ENCODE assay signal across 6 cellular contexts in the genomic region with DNA sequence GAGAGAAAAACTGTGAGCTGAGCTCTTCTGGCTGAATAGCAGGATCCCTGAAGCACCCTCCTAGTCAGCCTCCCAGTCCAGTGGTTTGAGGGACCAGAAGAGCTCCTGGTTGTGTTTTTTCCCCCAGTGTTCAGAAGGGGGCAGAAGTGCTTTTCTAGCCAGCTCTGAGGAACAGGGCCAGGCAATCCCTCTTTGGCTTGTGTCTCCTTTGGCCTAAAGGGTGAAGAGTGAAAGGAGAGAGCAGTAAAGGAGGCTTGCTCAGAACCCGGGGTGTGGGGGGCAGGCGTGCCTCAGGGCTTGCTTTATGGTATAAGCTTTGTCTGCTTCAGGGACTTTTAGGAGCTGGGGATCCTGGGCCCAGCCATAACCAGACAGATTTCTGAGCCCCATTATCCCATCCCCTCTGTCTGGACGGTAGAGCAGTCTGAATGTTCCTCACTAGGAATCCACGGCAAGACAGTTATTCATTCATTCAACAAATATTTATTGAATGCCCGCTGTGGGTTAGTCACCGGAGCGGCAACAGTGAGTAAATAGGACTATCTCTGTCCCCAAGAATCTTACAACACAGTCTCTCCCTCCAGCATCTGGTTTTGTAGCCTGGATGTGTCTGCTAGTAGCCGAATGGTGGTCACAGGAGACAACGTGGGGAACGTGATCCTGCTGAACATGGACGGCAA. TPM values are rescaled to one million over a fixed set of nuclear protein-coding genes. Genes with fewer than 3 reads are reported as not detected.
DNase-seq lines count a peak whose midpoint lies in the region; ATAC-seq and TF ChIP-seq lines count a peak whose summit lies in the region.

No MANE protein-coding gene starts in this region.

- peaks cover 2% of the 10 kb centered on the region; the same call in 1 of the 2 replicates for H3K36me3 ChIP-seq in PC-3 (ENCODE audit: low read depth, low read length)

- H2AFZ ChIP-seq in PC-3 (ENCODE audit: low read length), result peak overlapping the region; percentile 40

- intact Hi-C loops in PC-3 (cut with micrococcal nuclease), result loop anchor here (1.0 kb wide), 3 partner anchors 18 to 121 kb away; no protein-coding TSS in a partner anchor

- DNase-seq in DMS153 treated with DMSO at 0.1 percent for 48 hours (lab: John Stamatoyannopoulos, UW; ENCODE audit: unreplicated experiment), result peak; percentile 58
- DNase-seq in PC-3, result peak; percentile 87
- DNase-seq in fibroblast of the aortic adventitia (ENCODE audit: low read depth), result peak; percentile 74
- no peak for DNase-seq in LoVo (ENCODE audit: low spot score)
- DNase-seq in stimulated activated CD8-positive, alpha-beta memory T cell treated with anti-CD3 and anti-CD28 coated beads, Interleukin-4, amount 100 ng/mL, for 48 hours, result no peak
- no peak for DNase-seq in activated CD8-positive, alpha-beta memory T cell treated with anti-CD3 and anti-CD28 coated beads, Interleukin-2, amount 50 U/mL, for 4 hours

- peaks cover 43% of the 10 kb centered on the region for H3K4me1 ChIP-seq in PC-3 (ENCODE audit: insufficient read depth, low read length)

- peak overlapping the region; percentile 54 for H3K9ac ChIP-seq in PC-3 (ENCODE audit: low read length)

- H3K27me3 ChIP-seq in PC-3 (ENCODE audit: low read length), result no peaks in the 10 kb centered on the region

- POLR2A ChIA-PET in PC-3 (lab: Charles Lee; ENCODE audit: unreplicated experiment), result interaction anchor here (1.3 kb wide), 1 partner anchor 20 kb away, joined by 5 read pairs; a partner anchor contains a TSS

- TF ChIP-seq CTCF in PC-3 (conservative IDR thresholded peaks at IDR 0.05; ENCODE audit: low read depth, low read length), result peak; percentile 58
- peak; percentile 56 for TF ChIP-seq CTCF in fibroblast of the aortic adventitia (IDR thresholded peaks at IDR 0.05; ENCODE audit: insufficient read depth, low read length)

- CTCF ChIA-PET in PC-3 (lab: Charles Lee), result interaction anchor here (1.0 to 2.6 kb wide), 6 partner anchors 9 to 121 kb away, joined by 3 to 33 read pairs (median 7); a partner anchor contains a TSS

- H3K27ac ChIP-seq in PC-3 (ENCODE audit: low read length), result peak overlapping the region; percentile 91

- H3K9me2 ChIP-seq in PC-3 (replicated peaks; ENCODE audit: low read length), result no peaks in the 10 kb centered on the region

- peak; percentile 77 for ATAC-seq in PC-3

- peak overlapping the region; percentile 81 for H3K4me2 ChIP-seq in PC-3 (ENCODE audit: low read length)

- no peaks in the 10 kb centered on the region for H3K9me3 ChIP-seq in PC-3 (ENCODE audit: low read length)

- H4K20me1 ChIP-seq in PC-3 (ENCODE audit: low read length), result no peaks in the 10 kb centered on the region

- H3K4me3 ChIP-seq in PC-3 (ENCODE audit: low read length), result peak overlapping the region; percentile 63
- no peak overlapping the region for H3K4me3 ChIP-seq in fibroblast of the aortic adventitia (ENCODE audit: low read depth, low read length)

- H3F3A ChIP-seq in PC-3 (ENCODE audit: low read length, unreplicated experiment), result peaks cover 5% of the 10 kb centered on the region

- 0 out of 2 replicates have a peak, but pooled peaks cover 4% of the 10 kb centered on the region for H3K79me2 ChIP-seq in PC-3 (ENCODE audit: low read length)

- TSS peak; percentile 23 for BruUV-seq in PC-3 (replicated peaks; lab: Mats Ljungman, UMichigan)

RNA-seq across cellular contexts. Expression of a gene that starts 14.5 kb away (rescaled TPM):
- total RNA-seq in PC-3 (2014; rRNA removed) (24.2 and 26.6 TPM in 2 replicates), fibroblast of the aortic adventitia (ENCODE audit: low replicate concordance) (8.4 and 24.9 TPM in 2 replicates)

RNA-seq across cellular contexts. Expression of a gene that starts 19.4 kb away (rescaled TPM):
- total RNA-seq in PC-3 (2014; rRNA removed) (45.4 and 54.5 TPM in 2 replicates), fibroblast of the aortic adventitia (ENCODE audit: low replicate concordance) (47.2 and 99.4 TPM in 2 replicates)

RNA-seq across cellular contexts. Expression of a gene that starts 23.7 kb away (rescaled TPM):
- total RNA-seq in PC-3 (2014; rRNA removed) (14.2 and 31.6 TPM in 2 replicates), fibroblast of the aortic adventitia (ENCODE audit: low replicate concordance) (8.8 and 22.0 TPM in 2 replicates)

RNA-seq across cellular contexts. Expression of a gene that starts 35.8 kb away (rescaled TPM):
- total RNA-seq in PC-3 (2014; rRNA removed), result 23.1 and 26.4 TPM in 2 replicates
- total RNA-seq in fibroblast of the aortic adventitia (ENCODE audit: low replicate concordance), result 23.7 and 31.5 TPM in 2 replicates

RNA-seq across cellular contexts. Expression of a gene that starts 47.9 kb away (rescaled TPM):
- total RNA-seq in PC-3 (2014; rRNA removed) (83.9 and 129 TPM in 2 replicates), fibroblast of the aortic adventitia (ENCODE audit: low replicate concordance) (28.8 and 31.6 TPM in 2 replicates)

Comparison
In these comparisons a context has a peak if more than half of its experiments do, and no peak if none do; other contexts are left out.
1. DNase-seq: peak in DMS153 treated with DMSO at 0.1 percent for 48 hours (single experiment), PC-3 (single experiment) and fibroblast of the aortic adventitia (single experiment); none in LoVo (single experiment), stimulated activated CD8-positive, alpha-beta memory T cell treated with anti-CD3 and anti-CD28 coated beads, Interleukin-4, amount 100 ng/mL, for 48 hours (single experiment) and activated CD8-positive, alpha-beta memory T cell treated with anti-CD3 and anti-CD28 coated beads, Interleukin-2, amount 50 U/mL, for 4 hours (single experiment).